Comparison of ENCODE assay signal across 10 cellular contexts in genomic region chr6:33607784-33608161, GRCh38. TPM values are rescaled to one million over a fixed set of nuclear protein-coding genes. Genes with fewer than 3 reads are reported as not detected.
A peak's percentile ranks its signal among the peaks of the same experiment; 100 is the strongest.
DNase-seq lines count a peak whose midpoint lies in the region; ATAC-seq and TF ChIP-seq lines count a peak whose summit lies in the region.
"Had no signal": no experiment of that assay in that cellular context is flagged by ENCODE, and none has a peak within 500 bp of the region (broad histone marks: within the 10 kb centered on the region; RNA-seq: fewer than 3 reads in every experiment).

No MANE protein-coding gene starts in this region.

- peaks cover 3 to 13% of the 10 kb centered on the region in 2 donors for H3K27me3 Mint-ChIP-seq in CD8-positive, alpha-beta memory T cell

- WGBS in tibial nerve, 2 donors: 37 to 43% methylated on average over 5 of the region's 5 CpGs
- 76 to 81% methylated on average over 5 of the region's 5 CpGs for WGBS in thyroid gland, 2 donors

- no peaks in the 10 kb centered on the region for H3K4me1 Mint-ChIP-seq in CD8-positive, alpha-beta memory T cell

- H3K36me3 Mint-ChIP-seq in CD8-positive, alpha-beta memory T cell: peaks cover 0 to 12% (median 0%) of the 10 kb centered on the region in 3 donors

- POLR2A ChIA-PET in CD8-positive, alpha-beta memory T cell (lab: Charles Lee): no interaction called here

- intact Hi-C loops in left ventricle myocardium inferior (cut with micrococcal nuclease) (no loop called here), cardiac septum (cut with DNase I) (no loop called here), thyroid gland (cut with DNase I) (no loop called here)

- peaks cover 0 to 5% (median 4%) of the 10 kb centered on the region in 5 donors for H3K9me3 Mint-ChIP-seq in CD8-positive, alpha-beta memory T cell

- no peak overlapping the region for H3K27ac ChIP-seq in left ventricle myocardium inferior (replicated peaks)
- no peak overlapping the region for H3K27ac ChIP-seq in RWPE2 (ENCODE audit: poor library complexity, severe bottlenecking)
- peak overlapping the region; percentile 50 to 94 (median 80) for H3K27ac ChIP-seq in tibial nerve
- no peak overlapping the region for H3K27ac ChIP-seq in CD8-positive, alpha-beta memory T cell (ENCODE audit: low read depth, low read length)
- no peak overlapping the region for H3K27ac ChIP-seq in thyroid gland
- H3K27ac ChIP-seq: SJSA1 had no signal

- H3K4me3 Mint-ChIP-seq in CD8-positive, alpha-beta memory T cell: no peak overlapping the region

- TF ChIP-seq EP300 in tibial nerve (IDR thresholded peaks at IDR 0.05): peak in 1 of 2 donors; percentile 20

- peaks cover 40% of the 10 kb centered on the region for H3K4me1 ChIP-seq in left ventricle myocardium inferior
- H3K4me1 ChIP-seq in RWPE2 (ENCODE audit: insufficient read depth, poor library complexity, severe bottlenecking): peaks cover 24% of the 10 kb centered on the region
- peaks cover 0 to 63% (median 51%) of the 10 kb centered on the region in 4 donors for H3K4me1 ChIP-seq in tibial nerve
- H3K4me1 ChIP-seq in CD8-positive, alpha-beta memory T cell (ENCODE audit: insufficient read depth, low read length): no peaks in the 10 kb centered on the region
- H3K4me1 ChIP-seq in thyroid gland: peaks cover 16 to 34% of the 10 kb centered on the region in 2 donors
- H3K4me1 ChIP-seq: SJSA1 had no signal

- H3K9me3 ChIP-seq in left ventricle myocardium inferior (replicated peaks) (peaks cover 14% of the 10 kb centered on the region), RWPE2 (ENCODE audit: severe bottlenecking) (no peaks in the 10 kb centered on the region), tibial nerve (peaks cover 0 to 14% (median 0%) of the 10 kb centered on the region in 4 donors), thyroid gland (no peaks in the 10 kb centered on the region)
- H3K9me3 ChIP-seq in CD8-positive, alpha-beta memory T cell (ENCODE audit: low read length): no peaks in the 10 kb centered on the region
- H3K9me3 ChIP-seq: SJSA1 had no signal

- H3K27me3 ChIP-seq in left ventricle myocardium inferior (ENCODE audit: low read depth) (no peaks in the 10 kb centered on the region), RWPE2 (ENCODE audit: insufficient read depth, poor library complexity, severe bottlenecking) (no peaks in the 10 kb centered on the region), tibial nerve (no peaks in the 10 kb centered on the region), thyroid gland (no peaks in the 10 kb centered on the region)
- H3K27me3 ChIP-seq in CD8-positive, alpha-beta memory T cell (ENCODE audit: insufficient read depth, low read length, poor library complexity, severe bottlenecking): no peaks in the 10 kb centered on the region
- H3K27me3 ChIP-seq: SJSA1 had no signal

- CTCF ChIA-PET in CD8-positive, alpha-beta memory T cell (lab: Charles Lee): interaction anchor here (0.9 to 1.8 kb wide), 6 partner anchors 13 to 43 kb away, joined by 3 to 6 read pairs (median 4); partner anchors contain the start of gene BAK1

- no peak overlapping the region for H3K27ac Mint-ChIP-seq in CD8-positive, alpha-beta memory T cell

- DNase-seq in left ventricle myocardium inferior (no peak), cardiac septum (ENCODE audit: low spot score) (no peak), RWPE2 (ENCODE audit: low spot score) (no peak), fibroblast of pulmonary artery (ENCODE audit: low read depth) (no peak), tibial nerve (ENCODE audit: low spot score in 2 of 2) (no peak), thyroid gland (no peak)
- no peak for DNase-seq in CD8-positive, alpha-beta memory T cell
- DNase-seq: central memory CD4-positive, alpha-beta T cell had no signal

- TF ChIP-seq CTCF in left ventricle myocardium inferior (IDR thresholded peaks at IDR 0.05; ENCODE audit: borderline replicate concordance) (peak; percentile 31), RWPE2 (IDR thresholded peaks at IDR 0.05; ENCODE audit: poor library complexity, severe bottlenecking) (peak; percentile 45), fibroblast of pulmonary artery (IDR thresholded peaks at IDR 0.05; ENCODE audit: low read length, missing control alignments) (peak; percentile 11), tibial nerve (IDR thresholded peaks at IDR 0.05) (peak; percentile 20 to 34 (median 29)), thyroid gland (IDR thresholded peaks at IDR 0.05) (peak in 3 of 6 experiments; percentile 23 to 33 (median 28))

- H3K36me3 ChIP-seq in left ventricle myocardium inferior (no peaks in the 10 kb centered on the region), RWPE2 (ENCODE audit: low read depth) (no peaks in the 10 kb centered on the region), tibial nerve (no peaks in the 10 kb centered on the region), thyroid gland (no peaks in the 10 kb centered on the region)
- no peaks in the 10 kb centered on the region for H3K36me3 ChIP-seq in CD8-positive, alpha-beta memory T cell (ENCODE audit: insufficient read depth, low read length)
- H3K36me3 ChIP-seq: SJSA1 had no signal

- no peak for TF ChIP-seq POLR2A in tibial nerve (IDR thresholded peaks at IDR 0.05)
- TF ChIP-seq POLR2A in thyroid gland (IDR thresholded peaks at IDR 0.05): no peak

- no peak for ATAC-seq in RWPE2 (ENCODE audit: low read depth)
- ATAC-seq in HG02763 (IDR thresholded peaks at IDR 0.05; ENCODE audit: unreplicated experiment): no peak

- H3K4me3 ChIP-seq in left ventricle myocardium inferior: no peak overlapping the region
- no peak overlapping the region for H3K4me3 ChIP-seq in RWPE2 (ENCODE audit: severe bottlenecking)
- H3K4me3 ChIP-seq in fibroblast of pulmonary artery (replicated peaks; ENCODE audit: low read depth, low read length): no peak overlapping the region
- no peak overlapping the region for H3K4me3 ChIP-seq in tibial nerve
- H3K4me3 ChIP-seq in CD8-positive, alpha-beta memory T cell (ENCODE audit: low read length): no peak overlapping the region
- no peak overlapping the region for H3K4me3 ChIP-seq in thyroid gland (replicated peaks in 1 of 3)
- H3K4me3 ChIP-seq: SJSA1 had no signal

RNA-seq across cellular contexts. Expression of gene ITPR3, which starts 13.3 kb away (rescaled TPM):
- total RNA-seq in left ventricle myocardium inferior: 5.6 TPM
- total RNA-seq in cardiac septum: 6.9 TPM
- total RNA-seq in tibial nerve: 100 to 1,000 TPM in 2 of 4 donors, 10 to 100 TPM in 2; 76.8 to 101 (median 93.9) TPM
- 10 to 100 TPM; 42.0 to 43.3 TPM for total RNA-seq in CD8-positive, alpha-beta memory T cell
- polyA plus RNA-seq in CD8-positive, alpha-beta memory T cell: 7.9 TPM
- 100 to 1,000 TPM in 2 of 4 donors, 10 to 100 TPM in 2; 77.8 to 145 (median 105) TPM for total RNA-seq in thyroid gland

RNA-seq across cellular contexts. Expression of gene BAK1, which starts 27.7 kb away (rescaled TPM):
- total RNA-seq in left ventricle myocardium inferior (19.7 TPM), cardiac septum (18.8 TPM), tibial nerve (10 to 100 TPM in 2 of 4 donors, 1 to 10 TPM in 2; 7.9 to 15.3 (median 10.1) TPM), thyroid gland (1 to 10 TPM; 2.3 to 8.5 (median 4.6) TPM)
- 10 to 100 TPM; 48.5 to 50.1 TPM for total RNA-seq in CD8-positive, alpha-beta memory T cell
- 43.4 TPM for polyA plus RNA-seq in CD8-positive, alpha-beta memory T cell

Comparison
In these comparisons a context has a peak if more than half of its experiments do, and no peak if none do; other contexts are left out.
1. H3K27ac ChIP-seq: peak in tibial nerve (4 of 4); none in left ventricle myocardium inferior (single experiment), RWPE2 (single experiment), CD8-positive, alpha-beta memory T cell (single experiment) and thyroid gland (0 of 3).